In genomic region chr20:59994697-59995122, GRCh38 we compare ENCODE assay signal across 1 cellular context.
A peak's percentile ranks its signal among the peaks of the same experiment; 100 is the strongest.
TF ChIP-seq lines count a peak whose summit lies in the region.

No MANE protein-coding gene starts in this region.

TF ChIP-seq in GM12878, 131 proteins besides CTCF, POLR2A, EP300 and RAD21 (continued from another document):
- TF ChIP-seq, protein P1, sequence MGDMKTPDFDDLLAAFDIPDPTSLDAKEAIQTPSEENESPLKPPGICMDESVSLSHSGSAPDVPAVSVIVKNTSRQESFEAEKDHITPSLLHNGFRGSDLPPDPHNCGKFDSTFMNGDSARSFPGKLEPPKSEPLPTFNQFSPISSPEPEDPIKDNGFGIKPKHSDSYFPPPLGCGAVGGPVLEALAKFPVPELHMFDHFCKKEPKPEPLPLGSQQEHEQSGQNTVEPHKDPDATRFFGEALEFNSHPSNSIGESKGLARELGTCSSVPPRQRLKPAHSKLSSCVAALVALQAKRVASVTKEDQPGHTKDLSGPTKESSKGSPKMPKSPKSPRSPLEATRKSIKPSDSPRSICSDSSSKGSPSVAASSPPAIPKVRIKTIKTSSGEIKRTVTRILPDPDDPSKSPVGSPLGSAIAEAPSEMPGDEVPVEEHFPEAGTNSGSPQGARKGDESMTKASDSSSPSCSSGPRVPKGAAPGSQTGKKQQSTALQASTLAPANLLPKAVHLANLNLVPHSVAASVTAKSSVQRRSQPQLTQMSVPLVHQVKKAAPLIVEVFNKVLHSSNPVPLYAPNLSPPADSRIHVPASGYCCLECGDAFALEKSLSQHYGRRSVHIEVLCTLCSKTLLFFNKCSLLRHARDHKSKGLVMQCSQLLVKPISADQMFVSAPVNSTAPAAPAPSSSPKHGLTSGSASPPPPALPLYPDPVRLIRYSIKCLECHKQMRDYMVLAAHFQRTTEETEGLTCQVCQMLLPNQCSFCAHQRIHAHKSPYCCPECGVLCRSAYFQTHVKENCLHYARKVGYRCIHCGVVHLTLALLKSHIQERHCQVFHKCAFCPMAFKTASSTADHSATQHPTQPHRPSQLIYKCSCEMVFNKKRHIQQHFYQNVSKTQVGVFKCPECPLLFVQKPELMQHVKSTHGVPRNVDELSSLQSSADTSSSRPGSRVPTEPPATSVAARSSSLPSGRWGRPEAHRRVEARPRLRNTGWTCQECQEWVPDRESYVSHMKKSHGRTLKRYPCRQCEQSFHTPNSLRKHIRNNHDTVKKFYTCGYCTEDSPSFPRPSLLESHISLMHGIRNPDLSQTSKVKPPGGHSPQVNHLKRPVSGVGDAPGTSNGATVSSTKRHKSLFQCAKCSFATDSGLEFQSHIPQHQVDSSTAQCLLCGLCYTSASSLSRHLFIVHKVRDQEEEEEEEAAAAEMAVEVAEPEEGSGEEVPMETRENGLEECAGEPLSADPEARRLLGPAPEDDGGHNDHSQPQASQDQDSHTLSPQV (IDR thresholded peaks at IDR 0.05), result no peak
- TF ChIP-seq, protein P2, sequence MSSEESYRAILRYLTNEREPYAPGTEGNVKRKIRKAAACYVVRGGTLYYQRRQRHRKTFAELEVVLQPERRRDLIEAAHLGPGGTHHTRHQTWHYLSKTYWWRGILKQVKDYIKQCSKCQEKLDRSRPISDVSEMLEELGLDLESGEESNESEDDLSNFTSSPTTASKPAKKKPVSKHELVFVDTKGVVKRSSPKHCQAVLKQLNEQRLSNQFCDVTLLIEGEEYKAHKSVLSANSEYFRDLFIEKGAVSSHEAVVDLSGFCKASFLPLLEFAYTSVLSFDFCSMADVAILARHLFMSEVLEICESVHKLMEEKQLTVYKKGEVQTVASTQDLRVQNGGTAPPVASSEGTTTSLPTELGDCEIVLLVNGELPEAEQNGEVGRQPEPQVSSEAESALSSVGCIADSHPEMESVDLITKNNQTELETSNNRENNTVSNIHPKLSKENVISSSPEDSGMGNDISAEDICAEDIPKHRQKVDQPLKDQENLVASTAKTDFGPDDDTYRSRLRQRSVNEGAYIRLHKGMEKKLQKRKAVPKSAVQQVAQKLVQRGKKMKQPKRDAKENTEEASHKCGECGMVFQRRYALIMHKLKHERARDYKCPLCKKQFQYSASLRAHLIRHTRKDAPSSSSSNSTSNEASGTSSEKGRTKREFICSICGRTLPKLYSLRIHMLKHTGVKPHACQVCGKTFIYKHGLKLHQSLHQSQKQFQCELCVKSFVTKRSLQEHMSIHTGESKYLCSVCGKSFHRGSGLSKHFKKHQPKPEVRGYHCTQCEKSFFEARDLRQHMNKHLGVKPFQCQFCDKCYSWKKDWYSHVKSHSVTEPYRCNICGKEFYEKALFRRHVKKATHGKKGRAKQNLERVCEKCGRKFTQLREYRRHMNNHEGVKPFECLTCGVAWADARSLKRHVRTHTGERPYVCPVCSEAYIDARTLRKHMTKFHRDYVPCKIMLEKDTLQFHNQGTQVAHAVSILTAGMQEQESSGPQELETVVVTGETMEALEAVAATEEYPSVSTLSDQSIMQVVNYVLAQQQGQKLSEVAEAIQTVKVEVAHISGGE (CRISPR knock-in tag; IDR thresholded peaks at IDR 0.05), result no peak
- TF ChIP-seq HSF1 (IDR thresholded peaks at IDR 0.05; ENCODE audit: low read depth, low read length), result no peak
- no peak for TF ChIP-seq CBX5 (IDR thresholded peaks at IDR 0.05; ENCODE audit: low read depth)
- TF ChIP-seq IRF4 (IDR thresholded peaks at IDR 0.05; ENCODE audit: low read depth, low read length), result no peak
- no peak for TF ChIP-seq ATF7 (IDR thresholded peaks at IDR 0.05; ENCODE audit: low read depth)
- peak; percentile 42; the same call in 1 of the 2 replicates for TF ChIP-seq PKNOX1 (IDR thresholded peaks at IDR 0.05)
- TF ChIP-seq BACH1 (IDR thresholded peaks at IDR 0.05; ENCODE audit: borderline replicate concordance), result no peak
- no peak for TF ChIP-seq RELA (IDR thresholded peaks at IDR 0.05; ENCODE audit: borderline replicate concordance, partially characterized antibody)
- no peak for TF ChIP-seq KAT2A (conservative IDR thresholded peaks at IDR 0.05; ENCODE audit: control insufficient read depth, low read depth, low read length)
- no peak for TF ChIP-seq REST (IDR thresholded peaks at IDR 0.05; ENCODE audit: low read depth, low read length)
- TF ChIP-seq CUX1 (IDR thresholded peaks at IDR 0.05; ENCODE audit: insufficient replicate concordance, low read depth, low read length), result no peak
- TF ChIP-seq SUZ12 (IDR thresholded peaks at IDR 0.05; ENCODE audit: unreplicated experiment), result no peak
- no peak for TF ChIP-seq MTA2 (IDR thresholded peaks at IDR 0.05; ENCODE audit: low read depth)
